Comparison of ENCODE assay signal across 1 cellular context in the genomic region with DNA sequence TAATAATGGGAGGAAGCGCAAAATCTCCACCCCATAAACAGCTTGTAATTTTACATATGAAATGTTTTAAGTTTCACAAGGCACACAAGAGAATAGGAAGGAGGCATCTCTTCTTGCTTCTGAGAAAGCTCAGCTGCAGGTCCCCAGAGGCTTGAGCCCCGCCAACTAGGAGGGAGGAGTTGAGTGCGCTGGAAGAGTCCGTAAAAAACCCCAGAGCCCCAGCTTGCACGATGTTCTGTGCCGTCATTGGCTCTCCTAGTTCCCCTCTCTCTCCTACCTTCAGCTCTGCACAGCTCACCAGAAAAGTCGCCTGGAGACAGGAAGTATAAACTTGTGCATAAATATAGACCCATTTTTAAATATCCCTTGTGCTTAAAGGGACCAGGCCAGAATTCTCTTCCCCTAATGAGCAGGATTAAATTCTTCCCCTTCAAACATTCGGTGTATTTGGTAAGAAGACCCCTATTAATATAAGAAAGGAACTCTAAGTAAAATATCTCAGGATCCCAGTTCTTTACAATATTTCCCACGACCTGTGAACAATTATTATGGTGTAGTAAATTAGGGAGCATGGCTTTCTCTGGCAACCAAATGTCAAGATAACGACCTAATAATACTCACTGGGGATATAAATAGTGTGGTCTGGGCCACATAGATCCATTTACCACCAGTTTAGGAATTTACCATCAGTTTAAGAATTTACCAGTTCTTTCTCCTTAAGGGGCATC.
TF ChIP-seq lines count a peak whose summit lies in the region.

No MANE protein-coding gene starts in this region.

TF ChIP-seq in GM12878, 131 proteins besides CTCF, POLR2A, EP300 and RAD21 (continued from another document):
- TF ChIP-seq, protein P1, sequence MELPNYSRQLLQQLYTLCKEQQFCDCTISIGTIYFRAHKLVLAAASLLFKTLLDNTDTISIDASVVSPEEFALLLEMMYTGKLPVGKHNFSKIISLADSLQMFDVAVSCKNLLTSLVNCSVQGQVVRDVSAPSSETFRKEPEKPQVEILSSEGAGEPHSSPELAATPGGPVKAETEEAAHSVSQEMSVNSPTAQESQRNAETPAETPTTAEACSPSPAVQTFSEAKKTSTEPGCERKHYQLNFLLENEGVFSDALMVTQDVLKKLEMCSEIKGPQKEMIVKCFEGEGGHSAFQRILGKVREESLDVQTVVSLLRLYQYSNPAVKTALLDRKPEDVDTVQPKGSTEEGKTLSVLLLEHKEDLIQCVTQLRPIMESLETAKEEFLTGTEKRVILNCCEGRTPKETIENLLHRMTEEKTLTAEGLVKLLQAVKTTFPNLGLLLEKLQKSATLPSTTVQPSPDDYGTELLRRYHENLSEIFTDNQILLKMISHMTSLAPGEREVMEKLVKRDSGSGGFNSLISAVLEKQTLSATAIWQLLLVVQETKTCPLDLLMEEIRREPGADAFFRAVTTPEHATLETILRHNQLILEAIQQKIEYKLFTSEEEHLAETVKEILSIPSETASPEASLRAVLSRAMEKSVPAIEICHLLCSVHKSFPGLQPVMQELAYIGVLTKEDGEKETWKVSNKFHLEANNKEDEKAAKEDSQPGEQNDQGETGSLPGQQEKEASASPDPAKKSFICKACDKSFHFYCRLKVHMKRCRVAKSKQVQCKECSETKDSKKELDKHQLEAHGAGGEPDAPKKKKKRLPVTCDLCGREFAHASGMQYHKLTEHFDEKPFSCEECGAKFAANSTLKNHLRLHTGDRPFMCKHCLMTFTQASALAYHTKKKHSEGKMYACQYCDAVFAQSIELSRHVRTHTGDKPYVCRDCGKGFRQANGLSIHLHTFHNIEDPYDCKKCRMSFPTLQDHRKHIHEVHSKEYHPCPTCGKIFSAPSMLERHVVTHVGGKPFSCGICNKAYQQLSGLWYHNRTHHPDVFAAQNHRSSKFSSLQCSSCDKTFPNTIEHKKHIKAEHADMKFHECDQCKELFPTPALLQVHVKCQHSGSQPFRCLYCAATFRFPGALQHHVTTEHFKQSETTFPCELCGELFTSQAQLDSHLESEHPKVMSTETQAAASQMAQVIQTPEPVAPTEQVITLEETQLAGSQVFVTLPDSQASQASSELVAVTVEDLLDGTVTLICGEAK (IDR thresholded peaks at IDR 0.05; ENCODE audit: borderline replicate concordance), result peak; percentile 52; the same call in 1 of the 2 replicates
- TF ChIP-seq ATF7 (IDR thresholded peaks at IDR 0.05; ENCODE audit: low read depth) (peak; percentile 72), CHD1 (IDR thresholded peaks at IDR 0.05; ENCODE audit: low read depth, low read length) (no peak), TCF12 (IDR thresholded peaks at IDR 0.05; ENCODE audit: low read depth, low read length) (peak; percentile 78; the same call in 1 of the 2 replicates), SUPT20H (IDR thresholded peaks at IDR 0.05; ENCODE audit: borderline replicate concordance, control insufficient read depth, low read depth, low read length) (no peak), MYB (IDR thresholded peaks at IDR 0.05; ENCODE audit: borderline replicate concordance, low read depth, low read length) (no peak), SMAD5 (IDR thresholded peaks at IDR 0.05; ENCODE audit: low read depth) (no peak), ESRRA (IDR thresholded peaks at IDR 0.05; ENCODE audit: low read length) (no peak), MYC (IDR thresholded peaks at IDR 0.05; ENCODE audit: insufficient read depth, insufficient read length, insufficient replicate concordance, low read length, severe bottlenecking) (no peak), EZH2 (IDR thresholded peaks at IDR 0.05; ENCODE audit: borderline replicate concordance, control insufficient read depth, low read depth, low read length) (no peak), KAT2A (conservative IDR thresholded peaks at IDR 0.05; ENCODE audit: control insufficient read depth, low read depth, low read length) (no peak), DPF2 (IDR thresholded peaks at IDR 0.05) (no peak), ZBED1 (IDR thresholded peaks at IDR 0.05; ENCODE audit: borderline replicate concordance) (no peak), NBN (IDR thresholded peaks at IDR 0.05) (peak; percentile 64; the same call in 1 of the 2 replicates), KDM1A (IDR thresholded peaks at IDR 0.05; ENCODE audit: borderline replicate concordance) (no peak), CEBPB (IDR thresholded peaks at IDR 0.05; ENCODE audit: borderline replicate concordance in 1 of 2, low read depth in 2 of 2, low read length in 2 of 2) (no peak), JUND (IDR thresholded peaks at IDR 0.05; ENCODE audit: low read depth, low read length) (no peak)
- TF ChIP-seq, protein P2, sequence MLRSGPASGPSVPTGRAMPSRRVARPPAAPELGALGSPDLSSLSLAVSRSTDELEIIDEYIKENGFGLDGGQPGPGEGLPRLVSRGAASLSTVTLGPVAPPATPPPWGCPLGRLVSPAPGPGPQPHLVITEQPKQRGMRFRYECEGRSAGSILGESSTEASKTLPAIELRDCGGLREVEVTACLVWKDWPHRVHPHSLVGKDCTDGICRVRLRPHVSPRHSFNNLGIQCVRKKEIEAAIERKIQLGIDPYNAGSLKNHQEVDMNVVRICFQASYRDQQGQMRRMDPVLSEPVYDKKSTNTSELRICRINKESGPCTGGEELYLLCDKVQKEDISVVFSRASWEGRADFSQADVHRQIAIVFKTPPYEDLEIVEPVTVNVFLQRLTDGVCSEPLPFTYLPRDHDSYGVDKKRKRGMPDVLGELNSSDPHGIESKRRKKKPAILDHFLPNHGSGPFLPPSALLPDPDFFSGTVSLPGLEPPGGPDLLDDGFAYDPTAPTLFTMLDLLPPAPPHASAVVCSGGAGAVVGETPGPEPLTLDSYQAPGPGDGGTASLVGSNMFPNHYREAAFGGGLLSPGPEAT (IDR thresholded peaks at IDR 0.05; ENCODE audit: low read depth), result peak; percentile 83; the same call in 1 of the 2 replicates
- TF ChIP-seq, protein P3, sequence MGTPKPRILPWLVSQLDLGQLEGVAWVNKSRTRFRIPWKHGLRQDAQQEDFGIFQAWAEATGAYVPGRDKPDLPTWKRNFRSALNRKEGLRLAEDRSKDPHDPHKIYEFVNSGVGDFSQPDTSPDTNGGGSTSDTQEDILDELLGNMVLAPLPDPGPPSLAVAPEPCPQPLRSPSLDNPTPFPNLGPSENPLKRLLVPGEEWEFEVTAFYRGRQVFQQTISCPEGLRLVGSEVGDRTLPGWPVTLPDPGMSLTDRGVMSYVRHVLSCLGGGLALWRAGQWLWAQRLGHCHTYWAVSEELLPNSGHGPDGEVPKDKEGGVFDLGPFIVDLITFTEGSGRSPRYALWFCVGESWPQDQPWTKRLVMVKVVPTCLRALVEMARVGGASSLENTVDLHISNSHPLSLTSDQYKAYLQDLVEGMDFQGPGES (IDR thresholded peaks at IDR 0.05), result no peak
- TF ChIP-seq, protein P4, sequence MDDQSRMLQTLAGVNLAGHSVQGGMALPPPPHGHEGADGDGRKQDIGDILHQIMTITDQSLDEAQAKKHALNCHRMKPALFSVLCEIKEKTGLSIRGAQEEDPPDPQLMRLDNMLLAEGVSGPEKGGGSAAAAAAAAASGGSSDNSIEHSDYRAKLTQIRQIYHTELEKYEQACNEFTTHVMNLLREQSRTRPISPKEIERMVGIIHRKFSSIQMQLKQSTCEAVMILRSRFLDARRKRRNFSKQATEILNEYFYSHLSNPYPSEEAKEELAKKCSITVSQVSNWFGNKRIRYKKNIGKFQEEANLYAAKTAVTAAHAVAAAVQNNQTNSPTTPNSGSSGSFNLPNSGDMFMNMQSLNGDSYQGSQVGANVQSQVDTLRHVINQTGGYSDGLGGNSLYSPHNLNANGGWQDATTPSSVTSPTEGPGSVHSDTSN (IDR thresholded peaks at IDR 0.05; ENCODE audit: insufficient replicate concordance, low read depth, low read length), result no peak
- TF ChIP-seq, protein P5, sequence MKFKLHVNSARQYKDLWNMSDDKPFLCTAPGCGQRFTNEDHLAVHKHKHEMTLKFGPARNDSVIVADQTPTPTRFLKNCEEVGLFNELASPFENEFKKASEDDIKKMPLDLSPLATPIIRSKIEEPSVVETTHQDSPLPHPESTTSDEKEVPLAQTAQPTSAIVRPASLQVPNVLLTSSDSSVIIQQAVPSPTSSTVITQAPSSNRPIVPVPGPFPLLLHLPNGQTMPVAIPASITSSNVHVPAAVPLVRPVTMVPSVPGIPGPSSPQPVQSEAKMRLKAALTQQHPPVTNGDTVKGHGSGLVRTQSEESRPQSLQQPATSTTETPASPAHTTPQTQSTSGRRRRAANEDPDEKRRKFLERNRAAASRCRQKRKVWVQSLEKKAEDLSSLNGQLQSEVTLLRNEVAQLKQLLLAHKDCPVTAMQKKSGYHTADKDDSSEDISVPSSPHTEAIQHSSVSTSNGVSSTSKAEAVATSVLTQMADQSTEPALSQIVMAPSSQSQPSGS (IDR thresholded peaks at IDR 0.05; ENCODE audit: low read length), result peak; percentile 27; the same call in 1 of the 2 replicates
- TF ChIP-seq, protein P6, sequence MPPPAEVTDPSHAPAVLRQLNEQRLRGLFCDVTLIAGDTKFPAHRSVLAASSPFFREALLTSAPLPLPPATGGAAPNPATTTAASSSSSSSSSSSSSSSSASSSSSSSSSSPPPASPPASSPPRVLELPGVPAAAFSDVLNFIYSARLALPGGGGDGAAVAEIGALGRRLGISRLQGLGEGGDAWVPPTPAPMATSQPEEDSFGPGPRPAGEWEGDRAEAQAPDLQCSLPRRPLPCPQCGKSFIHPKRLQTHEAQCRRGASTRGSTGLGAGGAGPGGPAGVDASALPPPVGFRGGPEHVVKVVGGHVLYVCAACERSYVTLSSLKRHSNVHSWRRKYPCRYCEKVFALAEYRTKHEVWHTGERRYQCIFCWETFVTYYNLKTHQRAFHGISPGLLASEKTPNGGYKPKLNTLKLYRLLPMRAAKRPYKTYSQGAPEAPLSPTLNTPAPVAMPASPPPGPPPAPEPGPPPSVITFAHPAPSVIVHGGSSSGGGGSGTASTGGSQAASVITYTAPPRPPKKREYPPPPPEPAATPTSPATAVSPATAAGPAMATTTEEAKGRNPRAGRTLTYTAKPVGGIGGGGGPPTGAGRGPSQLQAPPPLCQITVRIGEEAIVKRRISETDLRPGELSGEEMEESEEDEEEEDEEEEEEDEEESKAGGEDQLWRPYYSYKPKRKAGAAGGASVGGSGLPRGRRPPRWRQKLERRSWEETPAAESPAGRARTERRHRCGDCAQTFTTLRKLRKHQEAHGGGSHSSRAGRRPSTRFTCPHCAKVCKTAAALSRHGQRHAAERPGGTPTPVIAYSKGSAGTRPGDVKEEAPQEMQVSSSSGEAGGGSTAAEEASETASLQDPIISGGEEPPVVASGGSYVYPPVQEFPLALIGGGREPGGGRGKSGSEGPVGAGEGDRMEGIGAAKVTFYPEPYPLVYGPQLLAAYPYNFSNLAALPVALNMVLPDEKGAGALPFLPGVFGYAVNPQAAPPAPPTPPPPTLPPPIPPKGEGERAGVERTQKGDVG (CRISPR knock-in tag; IDR thresholded peaks at IDR 0.05), result no peak
